Comparison of ENCODE assay signal across 8 cellular contexts in genomic region chr2:192194866-192195547, GRCh38. TPM values are rescaled to one million over a fixed set of nuclear protein-coding genes. Genes with fewer than 3 reads are reported as not detected.
DNase-seq lines count a peak whose midpoint lies in the region; ATAC-seq and TF ChIP-seq lines count a peak whose summit lies in the region.

Gene TMEFF2 (minus strand): TSS chr2:192194933. CDS start chr2:192194524, 409 bp downstream.

- no peak for TF ChIP-seq POLR2A in breast epithelium (IDR thresholded peaks at IDR 0.05)

- H3K9me3 ChIP-seq in breast epithelium = no peaks in the 10 kb centered on the region
- H3K9me3 ChIP-seq in iPS-18c (ENCODE audit: control insufficient read depth, insufficient read depth, low read length) = peaks cover 2% of the 10 kb centered on the region

- in situ Hi-C loops in Caki2 (cut with HindIII; ENCODE audit: low pct_unique_long_range_greater_than_20kb, low sequenced_read_pairs) = no loop called here

- intact Hi-C loops in breast epithelium (cut with DNase I; ENCODE audit: low total_unique reads) (loop anchor here (5.0 kb wide), 1 partner anchor 157 kb away; no protein-coding TSS in a partner anchor), sciatic nerve (cut with DNase I) (no loop called here)

- H3K36me3 ChIP-seq in breast epithelium = no peaks in the 10 kb centered on the region

- no peak within 1 kb of the TSS for H3K27ac ChIP-seq in breast epithelium

- peak within 1 kb of the TSS; percentile 74 for H3K4me3 ChIP-seq in LNCaP clone FGC (ENCODE audit: low read depth, low read length)
- H3K4me3 ChIP-seq in breast epithelium = peak within 1 kb of the TSS; percentile 39 to 64 (median 46)
- peak within 1 kb of the TSS; percentile 72 for H3K4me3 ChIP-seq in iPS-18c (ENCODE audit: insufficient read depth, low read depth, low read length)

- TF ChIP-seq CTCF in LNCaP clone FGC (IDR thresholded peaks at IDR 0.05; ENCODE audit: control insufficient read depth, extremely low read depth, insufficient read depth) (no peak), breast epithelium (IDR thresholded peaks at IDR 0.05) (no peak)

- peaks cover 13 to 18% of the 10 kb centered on the region in 2 donors for H3K4me1 ChIP-seq in breast epithelium

- H3K27me3 ChIP-seq in breast epithelium = peaks cover 0 to 74% of the 10 kb centered on the region in 2 donors

- DNase-seq in Caki2 (ENCODE audit: low read depth) (peak; percentile 74), LNCaP clone FGC (ENCODE audit: low read depth) (peak; percentile 59), T-helper 2 cell (peak in 3 of 5 experiments; percentile 6 to 43 (median 10)), breast epithelium (ENCODE audit: low spot score in 2 of 2) (peak; percentile 22 to 51), sciatic nerve (ENCODE audit: low spot score) (peak; percentile 64), NOMO-1 treated with DMSO at 0.1 percent for 48 hours (lab: John Stamatoyannopoulos, UW; ENCODE audit: unreplicated experiment) (no peak)

- peak; percentile 60 for ATAC-seq in GM21723 (IDR thresholded peaks at IDR 0.05; ENCODE audit: unreplicated experiment)
- peak; percentile 76 for ATAC-seq in sciatic nerve

RNA-seq across cellular contexts. Expression of gene TMEFF2, which starts in this region (rescaled TPM):
- not detected in 2 replicates for total RNA-seq in Caki2 (2014; rRNA removed; shearing (Covaris generic); ENCODE audit: low replicate concordance)
- under 1 TPM in 1 of 3 donors, not detected in 2; 0.32 TPM for total RNA-seq in breast epithelium
- total RNA-seq in sciatic nerve = not detected

Comparison
In these comparisons a context has a peak if more than half of its experiments do, and no peak if none do; other contexts are left out.
1. Peak in DNase-seq in Caki2; RNA of the gene not detected or under 1 TPM.
2. Peak in DNase-seq and H3K4me3 ChIP-seq in breast epithelium; RNA of the gene not detected or under 1 TPM.
3. Peak in DNase-seq and ATAC-seq in sciatic nerve; RNA of the gene not detected or under 1 TPM.